Comparison of ENCODE assay signal across 1 cellular context in genomic region chr10:32346134-32346550, GRCh38.
TF ChIP-seq lines count a peak whose summit lies in the region.

No MANE protein-coding gene starts in this region.

TF ChIP-seq in HEK293, 187 proteins besides CTCF, POLR2A, EP300 and RAD21 (continued from another document):
- TF ChIP-seq, protein P1, sequence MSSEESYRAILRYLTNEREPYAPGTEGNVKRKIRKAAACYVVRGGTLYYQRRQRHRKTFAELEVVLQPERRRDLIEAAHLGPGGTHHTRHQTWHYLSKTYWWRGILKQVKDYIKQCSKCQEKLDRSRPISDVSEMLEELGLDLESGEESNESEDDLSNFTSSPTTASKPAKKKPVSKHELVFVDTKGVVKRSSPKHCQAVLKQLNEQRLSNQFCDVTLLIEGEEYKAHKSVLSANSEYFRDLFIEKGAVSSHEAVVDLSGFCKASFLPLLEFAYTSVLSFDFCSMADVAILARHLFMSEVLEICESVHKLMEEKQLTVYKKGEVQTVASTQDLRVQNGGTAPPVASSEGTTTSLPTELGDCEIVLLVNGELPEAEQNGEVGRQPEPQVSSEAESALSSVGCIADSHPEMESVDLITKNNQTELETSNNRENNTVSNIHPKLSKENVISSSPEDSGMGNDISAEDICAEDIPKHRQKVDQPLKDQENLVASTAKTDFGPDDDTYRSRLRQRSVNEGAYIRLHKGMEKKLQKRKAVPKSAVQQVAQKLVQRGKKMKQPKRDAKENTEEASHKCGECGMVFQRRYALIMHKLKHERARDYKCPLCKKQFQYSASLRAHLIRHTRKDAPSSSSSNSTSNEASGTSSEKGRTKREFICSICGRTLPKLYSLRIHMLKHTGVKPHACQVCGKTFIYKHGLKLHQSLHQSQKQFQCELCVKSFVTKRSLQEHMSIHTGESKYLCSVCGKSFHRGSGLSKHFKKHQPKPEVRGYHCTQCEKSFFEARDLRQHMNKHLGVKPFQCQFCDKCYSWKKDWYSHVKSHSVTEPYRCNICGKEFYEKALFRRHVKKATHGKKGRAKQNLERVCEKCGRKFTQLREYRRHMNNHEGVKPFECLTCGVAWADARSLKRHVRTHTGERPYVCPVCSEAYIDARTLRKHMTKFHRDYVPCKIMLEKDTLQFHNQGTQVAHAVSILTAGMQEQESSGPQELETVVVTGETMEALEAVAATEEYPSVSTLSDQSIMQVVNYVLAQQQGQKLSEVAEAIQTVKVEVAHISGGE (tag by site-specific recombination; conservative IDR thresholded peaks at IDR 0.05; ENCODE audit: low read depth), result peak; percentile 56
- no peak for TF ChIP-seq ZNF416 (tag by site-specific recombination; IDR thresholded peaks at IDR 0.05)
- TF ChIP-seq PATZ1 (tag by site-specific recombination; IDR thresholded peaks at IDR 0.05), result peak; percentile 97
- no peak for TF ChIP-seq KLF7 (tag by site-specific recombination; IDR thresholded peaks at IDR 0.05; ENCODE audit: borderline replicate concordance)
- peak; percentile 81 for TF ChIP-seq PRDM1 (tag by site-specific recombination; IDR thresholded peaks at IDR 0.05)
- TF ChIP-seq ZFHX2 (tag by site-specific recombination; conservative IDR thresholded peaks at IDR 0.05), result peak; percentile 76; the same call in 1 of the 2 replicates
- no peak for TF ChIP-seq HOXD13 (CRISPR knock-in tag; IDR thresholded peaks at IDR 0.05; ENCODE audit: borderline replicate concordance)
- TF ChIP-seq, protein P2, sequence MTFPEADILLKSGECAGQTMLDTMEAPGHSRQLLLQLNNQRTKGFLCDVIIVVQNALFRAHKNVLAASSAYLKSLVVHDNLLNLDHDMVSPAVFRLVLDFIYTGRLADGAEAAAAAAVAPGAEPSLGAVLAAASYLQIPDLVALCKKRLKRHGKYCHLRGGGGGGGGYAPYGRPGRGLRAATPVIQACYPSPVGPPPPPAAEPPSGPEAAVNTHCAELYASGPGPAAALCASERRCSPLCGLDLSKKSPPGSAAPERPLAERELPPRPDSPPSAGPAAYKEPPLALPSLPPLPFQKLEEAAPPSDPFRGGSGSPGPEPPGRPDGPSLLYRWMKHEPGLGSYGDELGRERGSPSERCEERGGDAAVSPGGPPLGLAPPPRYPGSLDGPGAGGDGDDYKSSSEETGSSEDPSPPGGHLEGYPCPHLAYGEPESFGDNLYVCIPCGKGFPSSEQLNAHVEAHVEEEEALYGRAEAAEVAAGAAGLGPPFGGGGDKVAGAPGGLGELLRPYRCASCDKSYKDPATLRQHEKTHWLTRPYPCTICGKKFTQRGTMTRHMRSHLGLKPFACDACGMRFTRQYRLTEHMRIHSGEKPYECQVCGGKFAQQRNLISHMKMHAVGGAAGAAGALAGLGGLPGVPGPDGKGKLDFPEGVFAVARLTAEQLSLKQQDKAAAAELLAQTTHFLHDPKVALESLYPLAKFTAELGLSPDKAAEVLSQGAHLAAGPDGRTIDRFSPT (tag by site-specific recombination; IDR thresholded peaks at IDR 0.05), result no peak; the same call in 1 of the 2 replicates
- TF ChIP-seq GLIS2 (tag by site-specific recombination; IDR thresholded peaks at IDR 0.05), result peak; percentile 89
- TF ChIP-seq, protein P3, sequence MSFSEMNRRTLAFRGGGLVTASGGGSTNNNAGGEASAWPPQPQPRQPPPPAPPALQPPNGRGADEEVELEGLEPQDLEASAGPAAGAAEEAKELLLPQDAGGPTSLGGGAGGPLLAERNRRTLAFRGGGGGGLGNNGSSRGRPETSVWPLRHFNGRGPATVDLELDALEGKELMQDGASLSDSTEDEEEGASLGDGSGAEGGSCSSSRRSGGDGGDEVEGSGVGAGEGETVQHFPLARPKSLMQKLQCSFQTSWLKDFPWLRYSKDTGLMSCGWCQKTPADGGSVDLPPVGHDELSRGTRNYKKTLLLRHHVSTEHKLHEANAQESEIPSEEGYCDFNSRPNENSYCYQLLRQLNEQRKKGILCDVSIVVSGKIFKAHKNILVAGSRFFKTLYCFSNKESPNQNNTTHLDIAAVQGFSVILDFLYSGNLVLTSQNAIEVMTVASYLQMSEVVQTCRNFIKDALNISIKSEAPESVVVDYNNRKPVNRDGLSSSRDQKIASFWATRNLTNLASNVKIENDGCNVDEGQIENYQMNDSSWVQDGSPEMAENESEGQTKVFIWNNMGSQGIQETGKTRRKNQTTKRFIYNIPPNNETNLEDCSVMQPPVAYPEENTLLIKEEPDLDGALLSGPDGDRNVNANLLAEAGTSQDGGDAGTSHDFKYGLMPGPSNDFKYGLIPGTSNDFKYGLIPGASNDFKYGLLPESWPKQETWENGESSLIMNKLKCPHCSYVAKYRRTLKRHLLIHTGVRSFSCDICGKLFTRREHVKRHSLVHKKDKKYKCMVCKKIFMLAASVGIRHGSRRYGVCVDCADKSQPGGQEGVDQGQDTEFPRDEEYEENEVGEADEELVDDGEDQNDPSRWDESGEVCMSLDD (tag by site-specific recombination; IDR thresholded peaks at IDR 0.05), result peak; percentile 94
- peak; percentile 64 for TF ChIP-seq ZNF600 (tag by site-specific recombination; IDR thresholded peaks at IDR 0.05)
- TF ChIP-seq KLF8 (tag by site-specific recombination; IDR thresholded peaks at IDR 0.05), result peak; percentile 38; the same call in 1 of the 2 replicates
- no peak for TF ChIP-seq ZNF639 (tag by site-specific recombination; IDR thresholded peaks at IDR 0.05)
- no peak for TF ChIP-seq ZNF530 (tag by site-specific recombination; IDR thresholded peaks at IDR 0.05; ENCODE audit: low read depth)
- no peak; the same call in 1 of the 2 replicates for TF ChIP-seq ZBTB17 (tag by site-specific recombination; IDR thresholded peaks at IDR 0.05)
- TF ChIP-seq ZNF2 (tag by site-specific recombination; IDR thresholded peaks at IDR 0.05), result peak; percentile 17; the same call in 1 of the 2 replicates
- TF ChIP-seq ZNF747 (tag by site-specific recombination; IDR thresholded peaks at IDR 0.05), result no peak
- TF ChIP-seq ZNF426 (tag by site-specific recombination; IDR thresholded peaks at IDR 0.05), result no peak
- peak; percentile 77 for TF ChIP-seq ZNF561 (tag by site-specific recombination; IDR thresholded peaks at IDR 0.05; ENCODE audit: borderline replicate concordance)
- no peak for TF ChIP-seq ZNF121 (tag by site-specific recombination; IDR thresholded peaks at IDR 0.05)
- no peak for TF ChIP-seq ZNF221 (tag by site-specific recombination; IDR thresholded peaks at IDR 0.05; ENCODE audit: borderline replicate concordance)
- peak; percentile 82 for TF ChIP-seq GLIS1 (tag by site-specific recombination; IDR thresholded peaks at IDR 0.05)
- TF ChIP-seq ZNF580 (tag by site-specific recombination; IDR thresholded peaks at IDR 0.05), result no peak; the same call in 1 of the 2 replicates
- 0 out of 2 replicates have a peak, but pooled peaks have one; percentile 52 for TF ChIP-seq ZNF24 (tag by site-specific recombination; IDR thresholded peaks at IDR 0.05)
- TF ChIP-seq ZSCAN16 (tag by site-specific recombination; IDR thresholded peaks at IDR 0.05), result peak; percentile 89; the same call in 1 of the 2 replicates
